In the genomic region with DNA sequence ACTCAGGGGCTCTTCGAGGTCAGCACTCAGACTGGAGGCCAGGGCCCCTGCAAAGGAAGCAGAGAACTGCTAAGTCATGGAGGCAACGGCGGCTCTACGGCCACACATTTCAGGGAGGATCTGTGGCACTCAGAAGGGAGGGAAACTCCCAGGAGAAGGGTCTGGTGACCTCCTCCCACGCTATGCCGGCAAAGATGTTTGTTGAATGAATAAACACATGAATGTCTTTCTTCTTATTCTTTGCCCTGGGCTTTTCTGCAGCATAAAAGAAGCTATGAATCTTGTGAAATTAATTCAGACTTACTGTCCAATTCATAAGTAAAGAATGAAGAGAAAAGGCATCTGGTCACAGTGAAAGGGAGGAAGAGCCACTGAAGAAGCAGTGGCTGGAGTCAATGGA, we compare ENCODE assay signal across 21 cellular contexts. TPM values are rescaled to one million over a fixed set of nuclear protein-coding genes. Genes with fewer than 3 reads are reported as not detected.
DNase-seq lines count a peak whose midpoint lies in the region; ATAC-seq lines count a peak whose summit lies in the region.
"Had no signal": no experiment of that assay in that cellular context is flagged by ENCODE, and none has a peak within 500 bp of the region (broad histone marks: within the 10 kb centered on the region; RNA-seq: fewer than 3 reads in every experiment).

No MANE protein-coding gene starts in this region.

- H3K4me3 Mint-ChIP-seq in activated CD4-positive, alpha-beta T cell treated with anti-CD3 and anti-CD28 coated beads for 36 hours: no peak overlapping the region

- DNase-seq in CD1c-positive myeloid dendritic cell (ENCODE audit: extremely low spot score): peak; percentile 60
- peak; percentile 77 for DNase-seq in HCEC 1CT
- peak; percentile 62 for DNase-seq in adipocyte (ENCODE audit: low read depth)
- DNase-seq in hepatic stellate cell (ENCODE audit: low spot score): peak; percentile 26
- no peak for DNase-seq in activated CD8-positive, alpha-beta memory T cell treated with anti-CD3 and anti-CD28 coated beads, Interleukin-2, amount 50 U/mL, for 48 hours
- DNase-seq in activated CD4-positive, alpha-beta T cell treated with anti-CD3 and anti-CD28 coated beads for 36 hours: no peak
- DNase-seq: BE2C, DMS153, esophagus squamous epithelium, left cardiac atrium, mucosa of descending colon, NCI-H2081, NCI-H524 treated with DMSO at 0.1 percent for 48 hours, substantia nigra, T-helper 9 cell had no signal

- POLR2A ChIA-PET in activated CD4-positive, alpha-beta T cell treated with anti-CD3 and anti-CD28 coated beads for 36 hours (lab: Charles Lee): no interaction called here

- CTCF ChIA-PET in activated CD4-positive, alpha-beta T cell treated with anti-CD3 and anti-CD28 coated beads for 36 hours (lab: Charles Lee): no interaction called here

- H3K9me3 ChIP-seq in adipocyte (ENCODE audit: control insufficient read depth, low read length): no peaks in the 10 kb centered on the region
- H3K9me3 ChIP-seq: BE2C, esophagus squamous epithelium, mucosa of descending colon, SJSA1 had no signal

- H3K9ac ChIP-seq in adipocyte (ENCODE audit: low read length): peak overlapping the region; percentile 2

- no peaks in the 10 kb centered on the region for H3K9me3 Mint-ChIP-seq in activated CD4-positive, alpha-beta T cell treated with anti-CD3 and anti-CD28 coated beads for 36 hours (ENCODE audit: low read depth)

- no peak overlapping the region for H3K27ac Mint-ChIP-seq in activated CD4-positive, alpha-beta T cell treated with anti-CD3 and anti-CD28 coated beads for 36 hours

- peak overlapping the region; percentile 5 for H3K4me3 ChIP-seq in adipocyte (ENCODE audit: low read length)
- H3K4me3 ChIP-seq: esophagus squamous epithelium, mucosa of descending colon, SJSA1 had no signal

- peaks cover 4% of the 10 kb centered on the region for H3K36me3 ChIP-seq in adipocyte (ENCODE audit: control insufficient read depth, insufficient read depth, low read length, severe bottlenecking)
- H3K36me3 ChIP-seq: BE2C, SJSA1 had no signal

- H3K4me1 ChIP-seq in adipocyte (ENCODE audit: control insufficient read depth, insufficient read depth, low read length): peaks cover 17% of the 10 kb centered on the region
- H3K4me1 ChIP-seq: BE2C, esophagus squamous epithelium had no signal

- no peaks in the 10 kb centered on the region for H3K4me1 Mint-ChIP-seq in activated CD4-positive, alpha-beta T cell treated with anti-CD3 and anti-CD28 coated beads for 36 hours

- ATAC-seq in GM18873 (IDR thresholded peaks at IDR 0.05; ENCODE audit: low FRiP score, unreplicated experiment): no peak
- no peak for ATAC-seq in GM21619 (IDR thresholded peaks at IDR 0.05; ENCODE audit: unreplicated experiment)
- ATAC-seq in activated CD4-positive, alpha-beta T cell treated with anti-CD3 and anti-CD28 coated beads for 36 hours: no peak
- ATAC-seq: left cardiac atrium, mucosa of descending colon had no signal

- no peaks in the 10 kb centered on the region for H3K27me3 ChIP-seq in adipocyte (replicated peaks; ENCODE audit: control insufficient read depth, insufficient read depth, low read length)
- H3K27me3 ChIP-seq: BE2C, esophagus squamous epithelium, SJSA1 had no signal

- peaks cover 5% of the 10 kb centered on the region for H3K36me3 Mint-ChIP-seq in activated CD4-positive, alpha-beta T cell treated with anti-CD3 and anti-CD28 coated beads for 36 hours (ENCODE audit: low read depth)

- intact Hi-C loops in activated CD4-positive, alpha-beta T cell treated with anti-CD3 and anti-CD28 coated beads for 36 hours (cut with DNase I, micrococcal nuclease): no loop called here

- no peaks in the 10 kb centered on the region for H3K27me3 Mint-ChIP-seq in activated CD4-positive, alpha-beta T cell treated with anti-CD3 and anti-CD28 coated beads for 36 hours

RNA-seq across cellular contexts. Expression of a gene that starts 25.3 kb away (rescaled TPM):
- total RNA-seq in activated CD4-positive, alpha-beta T cell treated with anti-CD3 and anti-CD28 coated beads for 36 hours: 1 to 10 TPM; 6.1 to 6.8 TPM
- total RNA-seq: dermis microvascular lymphatic vessel endothelial cell, esophagus squamous epithelium, left cardiac atrium, omental fat pad, sciatic nerve, SJSA1 had no signal

Comparison
In these comparisons a context has a peak if more than half of its experiments do, and no peak if none do; other contexts are left out.
1. DNase-seq: peak in CD1c-positive myeloid dendritic cell (single experiment), HCEC 1CT (single experiment), adipocyte (single experiment) and hepatic stellate cell (single experiment); none in activated CD8-positive, alpha-beta memory T cell treated with anti-CD3 and anti-CD28 coated beads, Interleukin-2, amount 50 U/mL, for 48 hours (single experiment) and activated CD4-positive, alpha-beta T cell treated with anti-CD3 and anti-CD28 coated beads for 36 hours (single experiment).